Comparison of ENCODE assay signal across 1 cellular context in genomic region chr5:157748740-157749461, GRCh38.
TF ChIP-seq lines count a peak whose summit lies in the region.

No MANE protein-coding gene starts in this region.

TF ChIP-seq in HEK293, 187 proteins besides CTCF, POLR2A, EP300 and RAD21:
- TF ChIP-seq PRDM1 (tag by site-specific recombination; IDR thresholded peaks at IDR 0.05) (peak; percentile 52; the same call in 1 of the 2 replicates), ZNF585B (tag by site-specific recombination; IDR thresholded peaks at IDR 0.05) (no peak)
